Comparison of ENCODE assay signal across 29 cellular contexts in the genomic region with DNA sequence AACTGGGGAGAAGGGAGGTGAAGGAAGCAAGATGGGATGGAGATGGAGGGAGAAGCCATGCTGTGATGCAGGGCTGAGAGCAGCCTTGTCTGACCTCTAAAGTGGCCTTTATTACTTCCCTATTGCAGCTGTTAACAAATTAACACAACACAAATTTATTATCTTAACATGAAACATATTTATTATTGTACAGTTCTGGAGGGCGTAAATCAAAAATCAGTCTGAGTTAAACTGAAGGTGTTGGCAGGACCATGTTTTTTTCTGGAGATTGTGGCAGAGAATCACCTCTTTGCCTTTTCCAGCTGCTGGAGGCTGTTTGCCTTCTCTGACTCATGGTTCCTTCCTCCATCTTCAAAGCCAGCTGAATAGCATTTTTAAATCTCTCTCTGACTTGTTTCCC. TPM values are rescaled to one million over a fixed set of nuclear protein-coding genes. Genes with fewer than 3 reads are reported as not detected.
DNase-seq lines count a peak whose midpoint lies in the region; ATAC-seq and TF ChIP-seq lines count a peak whose summit lies in the region.
"Had no signal": no experiment of that assay in that cellular context is flagged by ENCODE, and none has a peak within 500 bp of the region (broad histone marks: within the 10 kb centered on the region; RNA-seq: fewer than 3 reads in every experiment).

No MANE protein-coding gene starts in this region.

- no peaks in the 10 kb centered on the region for H3K9me2 ChIP-seq in GM23338 (ENCODE audit: insufficient read depth)

- H3K4me1 Mint-ChIP-seq in GM23338 = no peaks in the 10 kb centered on the region; the same call in 2 of the 3 replicates
- no peaks in the 10 kb centered on the region for H3K4me1 Mint-ChIP-seq in activated T-cell treated with anti-CD3 and anti-CD28 coated beads, Interleukin-2, amount 50 U/mL, for 24 hours (ENCODE audit: low read depth)
- no peaks in the 10 kb centered on the region for H3K4me1 Mint-ChIP-seq in natural killer cell
- H3K4me1 Mint-ChIP-seq in activated T-cell treated with anti-CD3 and anti-CD28 coated beads, Interleukin-2, amount 50 U/mL, for 4 hours (ENCODE audit: low read depth) = no peaks in the 10 kb centered on the region
- H3K4me1 Mint-ChIP-seq: CD14-positive monocyte, mesothelial cell of epicardium, nephron progenitor cell had no signal

- no peaks in the 10 kb centered on the region for H3K79me2 ChIP-seq in GM23338 (replicated peaks; ENCODE audit: insufficient read depth)
- H3K79me2 ChIP-seq in osteoblast (ENCODE audit: insufficient read depth, low read length) = no peaks in the 10 kb centered on the region
- H3K79me2 ChIP-seq: hepatocyte had no signal

- H3K4me3 ChIP-seq in GM23338 (no peak overlapping the region), osteoblast (ENCODE audit: insufficient read depth, low read length) (no peak overlapping the region)
- H3K4me3 ChIP-seq: gastrocnemius medialis, HAP-1, hepatocyte, left ventricle myocardium inferior, pancreas, right atrium auricular region had no signal

- no peak for ATAC-seq in GM23338
- no peak for ATAC-seq in natural killer cell
- ATAC-seq in activated T-cell treated with anti-CD3 and anti-CD28 coated beads, Interleukin-2, amount 50 U/mL, for 4 hours = no peak
- ATAC-seq: gastrocnemius medialis, pancreas had no signal

- no peak overlapping the region for H3K4me3 Mint-ChIP-seq in GM23338
- H3K4me3 Mint-ChIP-seq in activated T-cell treated with anti-CD3 and anti-CD28 coated beads, Interleukin-2, amount 50 U/mL, for 24 hours = no peak overlapping the region
- no peak overlapping the region for H3K4me3 Mint-ChIP-seq in natural killer cell
- no peak overlapping the region for H3K4me3 Mint-ChIP-seq in activated T-cell treated with anti-CD3 and anti-CD28 coated beads, Interleukin-2, amount 50 U/mL, for 4 hours
- H3K4me3 Mint-ChIP-seq: mesothelial cell of epicardium; nephron progenitor cell; T-helper 1 cell treated with Interleukin-12 subunit alpha and Interleukin-12 subunit beta and Interleukin-4 antibody, amounts not matched to agents 30 μg/mL and 1 μg/mL, for 36 hours had no signal

- no peak overlapping the region for H3K4me2 ChIP-seq in GM23338
- H3K4me2 ChIP-seq in osteoblast (ENCODE audit: insufficient read depth, low read length) = no peak overlapping the region
- H3K4me2 ChIP-seq: hepatocyte had no signal

- H3K27me3 Mint-ChIP-seq in GM23338 (ENCODE audit: insufficient read depth, low read depth, poor library complexity) = peaks cover 3% of the 10 kb centered on the region
- H3K27me3 Mint-ChIP-seq in activated T-cell treated with anti-CD3 and anti-CD28 coated beads, Interleukin-2, amount 50 U/mL, for 24 hours = peaks cover 38% of the 10 kb centered on the region
- peaks cover 39 to 74% of the 10 kb centered on the region in 2 donors for H3K27me3 Mint-ChIP-seq in natural killer cell (ENCODE audit: low read depth in 2 of 2)
- H3K27me3 Mint-ChIP-seq in activated T-cell treated with anti-CD3 and anti-CD28 coated beads, Interleukin-2, amount 50 U/mL, for 4 hours (ENCODE audit: low read depth) = peaks cover 29% of the 10 kb centered on the region

- peaks cover 19% of the 10 kb centered on the region for H3K9me3 Mint-ChIP-seq in GM23338
- peaks cover 10% of the 10 kb centered on the region for H3K9me3 Mint-ChIP-seq in activated T-cell treated with anti-CD3 and anti-CD28 coated beads, Interleukin-2, amount 50 U/mL, for 24 hours
- H3K9me3 Mint-ChIP-seq in natural killer cell = peaks cover 5 to 6% of the 10 kb centered on the region in 2 donors
- peaks cover 14% of the 10 kb centered on the region for H3K9me3 Mint-ChIP-seq in activated T-cell treated with anti-CD3 and anti-CD28 coated beads, Interleukin-2, amount 50 U/mL, for 4 hours

- H4K20me1 ChIP-seq in GM23338 (replicated peaks; ENCODE audit: insufficient read depth) = no peaks in the 10 kb centered on the region
- no peaks in the 10 kb centered on the region for H4K20me1 ChIP-seq in osteoblast (ENCODE audit: insufficient read depth, low read length)

- peak overlapping the region; percentile 28; the same call in 1 of the 2 replicates for H2AFZ ChIP-seq in GM23338
- H2AFZ ChIP-seq in osteoblast (ENCODE audit: low read length) = peak overlapping the region; percentile 66
- H2AFZ ChIP-seq: hepatocyte had no signal

- no peaks in the 10 kb centered on the region for H3F3A ChIP-seq in GM23338 (replicated peaks; ENCODE audit: low read depth)

- peaks cover 14% of the 10 kb centered on the region for H3K36me3 Mint-ChIP-seq in GM23338 (ENCODE audit: low read depth)
- no peaks in the 10 kb centered on the region for H3K36me3 Mint-ChIP-seq in activated T-cell treated with anti-CD3 and anti-CD28 coated beads, Interleukin-2, amount 50 U/mL, for 24 hours (ENCODE audit: low read depth)
- H3K36me3 Mint-ChIP-seq in natural killer cell = peaks cover 10% of the 10 kb centered on the region
- peaks cover 4% of the 10 kb centered on the region for H3K36me3 Mint-ChIP-seq in activated T-cell treated with anti-CD3 and anti-CD28 coated beads, Interleukin-2, amount 50 U/mL, for 4 hours (ENCODE audit: insufficient read depth)

- H3K4me1 ChIP-seq in GM23338 (ENCODE audit: insufficient read depth) (no peaks in the 10 kb centered on the region), osteoblast (ENCODE audit: insufficient read depth, low read length) (no peaks in the 10 kb centered on the region)
- H3K4me1 ChIP-seq: gastrocnemius medialis, HAP-1, left ventricle myocardium inferior, pancreas, right atrium auricular region had no signal

- H3K9me3 ChIP-seq in osteoblast (ENCODE audit: low read depth, low read length) = peaks cover 3% of the 10 kb centered on the region
- H3K9me3 ChIP-seq: pancreas had no signal

- TF ChIP-seq CTCF in GM23338 (conservative IDR thresholded peaks at IDR 0.05; ENCODE audit: low read depth in 2 of 2) (no peak), osteoblast (IDR thresholded peaks at IDR 0.05; ENCODE audit: extremely low read depth, low read depth, low read length) (no peak), natural killer cell (IDR thresholded peaks at IDR 0.05) (no peak)

- no peak overlapping the region for H3K27ac ChIP-seq in GM23338 (ENCODE audit: low read depth)
- peak overlapping the region; percentile 18 for H3K27ac ChIP-seq in epithelial cell of prostate
- H3K27ac ChIP-seq in osteoblast (ENCODE audit: low read depth, low read length) = no peak overlapping the region
- H3K27ac ChIP-seq: gastrocnemius medialis, hepatocyte, left ventricle myocardium inferior, pancreas, right atrium auricular region had no signal

- DNase-seq in GM23338 (ENCODE audit: low spot score) (no peak), RPMI7951 (ENCODE audit: low read depth) (peak; percentile 22), epithelial cell of prostate (ENCODE audit: low read depth, low spot score) (no peak), osteoblast (ENCODE audit: insufficient read length, low spot score, missing footprints) (no peak), kidney glomerular epithelial cell (lab: John Stamatoyannopoulos, UW) (no peak), natural killer cell (no peak)
- DNase-seq in activated T-cell treated with anti-CD3 and anti-CD28 coated beads, Interleukin-2, amount 50 U/mL, for 24 hours = no peak
- no peak for DNase-seq in activated T-cell treated with anti-CD3 and anti-CD28 coated beads, Interleukin-2, amount 50 U/mL, for 4 hours
- DNase-seq: activated CD8-positive, alpha-beta memory T cell treated with anti-CD3 and anti-CD28 coated beads for 24 hours; activated naive CD4-positive, alpha-beta T cell treated with Interleukin-2 at 50 U/mL for 16 hours; activated T-cell treated with anti-CD3 and anti-CD28 coated beads, Interleukin-2, amount 50 U/mL, for 48 hours; Calu3; caudate nucleus; gastrocnemius medialis; left ventricle myocardium inferior; NCI-H1436 treated with DMSO at 0.1 percent for 48 hours; NCI-H2171 treated with DMSO at 0.1 percent for 48 hours; NCI-H526 treated with DMSO at 0.1 percent for 48 hours; nephron progenitor cell; pancreas; RPMI8226; stimulated activated CD4-positive, alpha-beta T cell treated with anti-CD3 and anti-CD28 coated beads, Interleukin-4, amount 100 ng/mL, for 4 hours; stimulated activated naive CD4-positive, alpha-beta T cell had no signal

- 0 out of 2 replicates have a peak, but pooled peaks cover 1% of the 10 kb centered on the region for H3K36me3 ChIP-seq in GM23338 (ENCODE audit: insufficient read depth)
- no peaks in the 10 kb centered on the region for H3K36me3 ChIP-seq in osteoblast (ENCODE audit: insufficient read depth, low read length)
- H3K36me3 ChIP-seq: gastrocnemius medialis, HAP-1, left ventricle myocardium inferior, pancreas, right atrium auricular region had no signal

- intact Hi-C loops in natural killer cell (cut with micrococcal nuclease) = no loop called here

- H3K27me3 ChIP-seq in GM23338 (ENCODE audit: insufficient read depth) (no peaks in the 10 kb centered on the region), osteoblast (ENCODE audit: insufficient read depth, low read length) (peaks cover 4% of the 10 kb centered on the region)
- H3K27me3 ChIP-seq: pancreas, right atrium auricular region had no signal

- no peak overlapping the region for H3K27ac Mint-ChIP-seq in GM23338
- H3K27ac Mint-ChIP-seq in activated T-cell treated with anti-CD3 and anti-CD28 coated beads, Interleukin-2, amount 50 U/mL, for 24 hours = no peak overlapping the region
- H3K27ac Mint-ChIP-seq in natural killer cell = no peak overlapping the region
- H3K27ac Mint-ChIP-seq: CD14-positive monocyte; mesothelial cell of epicardium; nephron progenitor cell; T-helper 1 cell treated with Interleukin-12 subunit alpha and Interleukin-12 subunit beta and Interleukin-4 antibody, amounts not matched to agents 30 μg/mL and 1 μg/mL, for 36 hours had no signal

TF ChIP-seq in GM23338, 12 proteins besides CTCF, POLR2A, EP300 and RAD21 (continues in another document):
- TF ChIP-seq ZNF114 (CRISPR knock-in tag; IDR thresholded peaks at IDR 0.05) = no peak
- TF ChIP-seq POLR2AphosphoS5 (IDR thresholded peaks at IDR 0.05; ENCODE audit: low read depth) = no peak
- no peak for TF ChIP-seq STAT1 (IDR thresholded peaks at IDR 0.05; ENCODE audit: unreplicated experiment)

RNA-seq across cellular contexts. Expression of gene MCC, which starts 7.1 kb away (rescaled TPM):
- total RNA-seq in GM23338 (2014; rRNA removed; shearing (Covaris generic)) = 10.1 and 10.3 TPM in 2 replicates
- polyA plus RNA-seq in GM23338 (2016; fragmentation: Nextera tagmentation; extraction: Ambion mirVana) = 2.7 and 3.8 TPM in 2 replicates
- 10.3 and 11.3 TPM in 2 replicates for total RNA-seq in RPMI7951 (2014; rRNA removed; shearing (Covaris generic))
- 40.1 and 45.6 TPM in 2 replicates for total RNA-seq in osteoblast
- 1 to 10 TPM in 2 of 3 donors, under 1 TPM in 1; 0.68 to 1.8 (median 1.4) TPM for total RNA-seq in natural killer cell
- total RNA-seq in activated T-cell treated with anti-CD3 and anti-CD28 coated beads, Interleukin-2, amount 50 U/mL, for 4 hours = 1 to 10 TPM; 1.2 to 2.9 (median 2.5) TPM

RNA-seq across cellular contexts. Expression of gene YTHDC2, which starts 18.1 kb away (rescaled TPM):
- total RNA-seq in GM23338 (2014; rRNA removed; shearing (Covaris generic)) = 28.5 and 33.9 TPM in 2 replicates
- polyA plus RNA-seq in GM23338 (2016; fragmentation: Nextera tagmentation; extraction: Ambion mirVana) = 15.7 and 19.9 TPM in 2 replicates
- 7.5 and 9.4 TPM in 2 replicates for total RNA-seq in RPMI7951 (2014; rRNA removed; shearing (Covaris generic))
- total RNA-seq in osteoblast (26.8 and 32.6 TPM in 2 replicates), natural killer cell (10 to 100 TPM; 37.7 to 38.8 (median 38.0) TPM)
- 10 to 100 TPM; 22.7 to 25.4 (median 23.9) TPM for total RNA-seq in activated T-cell treated with anti-CD3 and anti-CD28 coated beads, Interleukin-2, amount 50 U/mL, for 4 hours
